Comparison of ENCODE assay signal across 10 cellular contexts in genomic region chr12:113591480-113591971, GRCh38.
DNase-seq lines count a peak whose midpoint lies in the region; ATAC-seq and TF ChIP-seq lines count a peak whose summit lies in the region.
"Had no signal": no experiment of that assay in that cellular context is flagged by ENCODE, and none has a peak within 500 bp of the region (broad histone marks: within the 10 kb centered on the region; RNA-seq: fewer than 3 reads in every experiment).

No MANE protein-coding gene starts in this region.

- H3K27me3 ChIP-seq in Panc1 (ENCODE audit: control insufficient read depth, insufficient read depth, low read length) = peaks cover 6% of the 10 kb centered on the region

- intact Hi-C loops in Panc1 (cut with micrococcal nuclease; ENCODE audit: unreplicated experiment) = no loop called here

- no peak for TF ChIP-seq CTCF in Panc1 (IDR thresholded peaks at IDR 0.05)

- H3K36me3 ChIP-seq in Panc1 (ENCODE audit: control insufficient read depth, insufficient read depth, low read length) = no peaks in the 10 kb centered on the region
- H3K36me3 ChIP-seq: gastrocnemius medialis had no signal

- DNase-seq in Caki2 (ENCODE audit: low read depth) (peak; percentile 9), Panc1 (ENCODE audit: low read depth, low spot score) (no peak), kidney tubule cell (ENCODE audit: low spot score) (peak; percentile 38), hippocampal formation (lab: John Stamatoyannopoulos, UW) (no peak)
- DNase-seq: gastrocnemius medialis had no signal

- in situ Hi-C loops in Caki2 (cut with HindIII; ENCODE audit: low pct_unique_long_range_greater_than_20kb, low sequenced_read_pairs) = no loop called here
- in situ Hi-C loops in Panc1 (cut with HindIII; ENCODE audit: low pct_unique_long_range_greater_than_20kb, low sequenced_read_pairs) = no loop called here

- peak; percentile 53 for ATAC-seq in HG02973 (IDR thresholded peaks at IDR 0.05; ENCODE audit: unreplicated experiment)
- ATAC-seq in Panc1 = peak; percentile 65
- no peak for ATAC-seq in GM19324 (IDR thresholded peaks at IDR 0.05; ENCODE audit: low FRiP score, unreplicated experiment)
- no peak for ATAC-seq in HG02798 (IDR thresholded peaks at IDR 0.05; ENCODE audit: poor library complexity, unreplicated experiment)
- ATAC-seq in GM18520 (IDR thresholded peaks at IDR 0.05; ENCODE audit: unreplicated experiment) = no peak
- ATAC-seq: gastrocnemius medialis had no signal

- BruUV-seq in Panc1 (replicated peaks; lab: Mats Ljungman, UMichigan) = no TSS peak

- no peak overlapping the region for H3K27ac ChIP-seq in Panc1 (ENCODE audit: low read length)
- H3K27ac ChIP-seq: gastrocnemius medialis, VCaP had no signal

- H3K4me3 ChIP-seq in Panc1 (ENCODE audit: low read depth in 2 of 2, low read length in 2 of 2) = peak overlapping the region; percentile 16 to 24; a peak in 2 of 4 replicates
- H3K4me3 ChIP-seq: gastrocnemius medialis had no signal

- CTCF ChIA-PET in Panc1 (lab: Charles Lee) = no interaction called here

- H3K4me1 ChIP-seq in Panc1 (ENCODE audit: control insufficient read depth, insufficient read depth, low read length) = no peaks in the 10 kb centered on the region
- H3K4me1 ChIP-seq: gastrocnemius medialis had no signal

- no peaks in the 10 kb centered on the region for H3K9me3 ChIP-seq in Panc1 (ENCODE audit: control insufficient read depth, insufficient read depth, low read depth, low read length)
- H3K9me3 ChIP-seq: gastrocnemius medialis had no signal

- POLR2A ChIA-PET in Panc1 (lab: Charles Lee) = no interaction called here

Comparison
In these comparisons a context has a peak if more than half of its experiments do, and no peak if none do; other contexts are left out.
1. DNase-seq: peak in Caki2 (single experiment) and kidney tubule cell (single experiment); none in Panc1 (single experiment) and hippocampal formation (0 of 2).
2. ATAC-seq: peak in HG02973 (single experiment) and Panc1 (single experiment); none in GM19324 (single experiment), HG02798 (single experiment) and GM18520 (single experiment).